In genomic region chr19:55248166-55248675, GRCh38 we compare ENCODE assay signal across 1 cellular context.
TF ChIP-seq lines count a peak whose summit lies in the region.

No MANE protein-coding gene starts in this region.

TF ChIP-seq in SK-N-SH treated with all-trans-retinoic acid at 6 μM for 48 hours, 23 proteins besides CTCF, POLR2A, EP300 and RAD21 (continued from another document):
- TF ChIP-seq, protein P1, sequence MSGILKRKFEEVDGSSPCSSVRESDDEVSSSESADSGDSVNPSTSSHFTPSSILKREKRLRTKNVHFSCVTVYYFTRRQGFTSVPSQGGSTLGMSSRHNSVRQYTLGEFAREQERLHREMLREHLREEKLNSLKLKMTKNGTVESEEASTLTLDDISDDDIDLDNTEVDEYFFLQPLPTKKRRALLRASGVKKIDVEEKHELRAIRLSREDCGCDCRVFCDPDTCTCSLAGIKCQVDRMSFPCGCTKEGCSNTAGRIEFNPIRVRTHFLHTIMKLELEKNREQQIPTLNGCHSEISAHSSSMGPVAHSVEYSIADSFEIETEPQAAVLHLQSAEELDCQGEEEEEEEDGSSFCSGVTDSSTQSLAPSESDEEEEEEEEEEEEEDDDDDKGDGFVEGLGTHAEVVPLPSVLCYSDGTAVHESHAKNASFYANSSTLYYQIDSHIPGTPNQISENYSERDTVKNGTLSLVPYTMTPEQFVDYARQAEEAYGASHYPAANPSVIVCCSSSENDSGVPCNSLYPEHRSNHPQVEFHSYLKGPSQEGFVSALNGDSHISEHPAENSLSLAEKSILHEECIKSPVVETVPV (CRISPR knock-in tag; IDR thresholded peaks at IDR 0.05) = no peak
- TF ChIP-seq ZC3H10 (CRISPR knock-in tag; IDR thresholded peaks at IDR 0.05) = no peak
- no peak for TF ChIP-seq ZNF565 (CRISPR knock-in tag; conservative IDR thresholded peaks at IDR 0.05; ENCODE audit: low read depth)
- no peak for TF ChIP-seq ISL1 (CRISPR knock-in tag; IDR thresholded peaks at IDR 0.05)
TF ChIP-seq in SK-N-SH treated with all-trans-retinoic acid at 6 μM for 48 hours: peak in this region for 0.
